Comparison of ENCODE assay signal across 9 cellular contexts in the genomic region with DNA sequence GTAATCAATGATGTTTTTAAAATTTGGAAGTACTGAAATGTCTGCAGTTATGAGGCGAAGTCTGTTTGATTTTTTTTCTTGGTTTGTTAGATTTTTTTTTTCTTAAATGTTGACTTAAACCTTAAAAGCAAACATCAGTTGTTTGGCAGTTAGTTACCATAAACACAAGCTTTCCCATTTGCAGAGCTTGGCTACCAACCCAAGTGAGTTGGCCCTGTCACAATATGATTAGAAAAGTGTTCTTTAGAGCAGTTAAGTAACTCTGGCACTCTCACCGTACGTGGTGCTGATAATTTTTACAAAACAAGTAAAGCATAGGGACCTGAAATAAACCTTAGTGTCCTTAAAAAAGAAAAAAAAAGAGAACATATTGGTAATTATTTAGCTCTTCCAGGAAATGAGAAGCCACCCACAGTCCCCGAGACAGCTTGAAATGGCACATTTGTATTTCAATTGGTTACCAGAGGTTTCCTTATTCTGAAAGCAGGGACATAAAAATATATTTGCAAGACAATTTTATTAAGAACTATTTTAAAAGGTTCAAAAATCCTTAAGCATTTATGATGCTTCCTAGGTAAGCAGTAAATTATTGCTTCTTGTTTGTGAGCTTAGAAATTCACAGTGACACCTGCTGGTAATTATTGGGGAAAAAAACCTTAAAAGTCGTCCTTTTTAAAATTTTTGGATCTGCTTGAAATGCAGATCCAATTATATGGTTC. TPM values are rescaled to one million over a fixed set of nuclear protein-coding genes. Genes with fewer than 3 reads are reported as not detected.
A peak's percentile ranks its signal among the peaks of the same experiment; 100 is the strongest.
DNase-seq lines count a peak whose midpoint lies in the region; ATAC-seq and TF ChIP-seq lines count a peak whose summit lies in the region.
"Had no signal": no experiment of that assay in that cellular context is flagged by ENCODE, and none has a peak within 500 bp of the region (broad histone marks: within the 10 kb centered on the region; RNA-seq: fewer than 3 reads in every experiment).

No MANE protein-coding gene starts in this region.

- in situ Hi-C loops in brain microvascular endothelial cell (cut with HindIII; ENCODE audit: low pct_ligation_motif_present, low sequenced_read_pairs) = loop anchor here (5.0 kb wide), 1 partner anchor 441 kb away; no protein-coding TSS in a partner anchor
- in situ Hi-C loops in GM13976 (cut with MboI; ENCODE audit: low sequenced_read_pairs, unreplicated experiment) = loop anchor here (25.0 kb wide), 1 partner anchor 241 kb away; no protein-coding TSS in a partner anchor

- H3K4me3 Mint-ChIP-seq in CD4-positive, alpha-beta T cell = no peak overlapping the region

- no peak overlapping the region for H3K18ac ChIP-seq in mesenchymal stem cell (ENCODE audit: low read depth in 1 of 2, low read length in 2 of 2)

- H3K27me3 ChIP-seq in CD4-positive, alpha-beta T cell (ENCODE audit: control insufficient read depth, insufficient read depth, low read length) = peaks cover 42% of the 10 kb centered on the region
- H3K27me3 ChIP-seq in brain microvascular endothelial cell (replicated peaks) = no peaks in the 10 kb centered on the region
- H3K27me3 ChIP-seq in mesenchymal stem cell (ENCODE audit: control insufficient read depth in 1 of 2, insufficient read depth in 1 of 2, low read length in 2 of 2) = peaks cover 5 to 34% of the 10 kb centered on the region in 2 experiments

- peak; percentile 78 for TF ChIP-seq CTCF in CD4-positive, alpha-beta T cell (IDR thresholded peaks at IDR 0.05)
- TF ChIP-seq CTCF in brain microvascular endothelial cell (IDR thresholded peaks at IDR 0.05; ENCODE audit: low read depth, low read length, missing control alignments) = peak; percentile 13
- TF ChIP-seq CTCF in GM13976 (IDR thresholded peaks at IDR 0.05; ENCODE audit: borderline replicate concordance, control extremely low read depth, extremely low read depth, insufficient read depth, missing control alignments) = no peak

- no peak overlapping the region for H2BK15ac ChIP-seq in mesenchymal stem cell (ENCODE audit: low read depth, poor library complexity, severe bottlenecking)

- H3K27me3 Mint-ChIP-seq in CD4-positive, alpha-beta T cell = peaks cover 83% of the 10 kb centered on the region

- H3K36me3 Mint-ChIP-seq in CD4-positive, alpha-beta T cell (ENCODE audit: low read depth) = peaks cover 4% of the 10 kb centered on the region

- H2BK5ac ChIP-seq in mesenchymal stem cell (ENCODE audit: low read depth, low read length, poor library complexity, severe bottlenecking) = no peak overlapping the region

- no peak overlapping the region for H4K91ac ChIP-seq in mesenchymal stem cell (ENCODE audit: low read length)

- H3K4me2 ChIP-seq in mesenchymal stem cell (ENCODE audit: low read length, poor library complexity, severe bottlenecking) = no peak overlapping the region

- POLR2A ChIA-PET in CD4-positive, alpha-beta T cell (lab: Charles Lee) = interaction anchor here (1.2 to 1.4 kb wide), 3 partner anchors 37 to 442 kb away, joined by 5 to 10 read pairs (median 6); a partner anchor contains a TSS

- H3K9ac ChIP-seq in mesenchymal stem cell (ENCODE audit: low read length) = no peak overlapping the region

- H2AFZ ChIP-seq in mesenchymal stem cell (ENCODE audit: low read depth, low read length) = no peak overlapping the region

- no peaks in the 10 kb centered on the region for H3K79me1 ChIP-seq in mesenchymal stem cell (replicated peaks; ENCODE audit: low read length, poor library complexity, severe bottlenecking)

- H3K9me3 ChIP-seq in CD4-positive, alpha-beta T cell (ENCODE audit: control insufficient read depth, low read length) = no peaks in the 10 kb centered on the region
- no peaks in the 10 kb centered on the region for H3K9me3 ChIP-seq in mesenchymal stem cell (ENCODE audit: control insufficient read depth, low read length)

- H3K4me3 ChIP-seq in brain microvascular endothelial cell (ENCODE audit: low read depth, low read length) (no peak overlapping the region), mesenchymal stem cell (ENCODE audit: insufficient read depth in 1 of 2, low read depth in 1 of 2, low read length in 2 of 2) (no peak overlapping the region)

- H3K36me3 ChIP-seq in brain microvascular endothelial cell (replicated peaks) (no peaks in the 10 kb centered on the region), mesenchymal stem cell (ENCODE audit: control insufficient read depth in 1 of 2, insufficient read depth in 2 of 2, low read depth in 1 of 2, low read length in 2 of 2) (no peaks in the 10 kb centered on the region)

- CTCF ChIA-PET in CD4-positive, alpha-beta T cell (lab: Charles Lee) = interaction anchor here (0.9 to 1.9 kb wide), 8 partner anchors 11 to 443 kb away, joined by 3 to 6 read pairs (median 3); a partner anchor contains a TSS

- H3K9me3 Mint-ChIP-seq in CD4-positive, alpha-beta T cell = no peaks in the 10 kb centered on the region

- H2AK5ac ChIP-seq in mesenchymal stem cell (ENCODE audit: low read length, severe bottlenecking) = no peak overlapping the region

- WGBS in mesenchymal stem cell = 0% methylated on average over 1 of the region's 5 CpGs

- H2BK120ac ChIP-seq in mesenchymal stem cell (ENCODE audit: low read depth, low read length) = no peak overlapping the region

- peaks cover 12% of the 10 kb centered on the region for H3K4me1 ChIP-seq in mesenchymal stem cell (ENCODE audit: control insufficient read depth, insufficient read depth, low read depth, low read length)

- H3K14ac ChIP-seq in mesenchymal stem cell (ENCODE audit: low read length in 2 of 2) = no peak overlapping the region

- H3K4ac ChIP-seq in mesenchymal stem cell (ENCODE audit: low read depth in 1 of 2, low read length in 2 of 2) = no peak overlapping the region

- H4K8ac ChIP-seq in mesenchymal stem cell (ENCODE audit: low read length) = no peak overlapping the region

- DNase-seq in CD4-positive, alpha-beta T cell = no peak
- peak; percentile 21 for DNase-seq in LHCN-M2 (ENCODE audit: low read depth)
- DNase-seq in brain microvascular endothelial cell = no peak
- DNase-seq in mesenchymal stem cell = peak; percentile 42
- DNase-seq in GM13976 (ENCODE audit: low spot score) = no peak
- no peak for DNase-seq in NCI-H1092 (lab: John Stamatoyannopoulos, UW)
- DNase-seq: GOT3 had no signal

- ATAC-seq in CD4-positive, alpha-beta T cell (ENCODE audit: poor library complexity) = no peak
- ATAC-seq in GM18520 (IDR thresholded peaks at IDR 0.05; ENCODE audit: unreplicated experiment) (no peak), HG02763 (IDR thresholded peaks at IDR 0.05; ENCODE audit: unreplicated experiment) (no peak)

- H3K4me1 Mint-ChIP-seq in CD4-positive, alpha-beta T cell (ENCODE audit: low read depth) = peaks cover 18% of the 10 kb centered on the region

- H3K27ac Mint-ChIP-seq in CD4-positive, alpha-beta T cell = no peak overlapping the region

- no peak overlapping the region for H2BK12ac ChIP-seq in mesenchymal stem cell (ENCODE audit: low read length in 2 of 2)

- H3K27ac ChIP-seq in CD4-positive, alpha-beta T cell (ENCODE audit: low read depth, low read length) = no peak overlapping the region
- no peak overlapping the region for H3K27ac ChIP-seq in brain microvascular endothelial cell
- no peak overlapping the region for H3K27ac ChIP-seq in mesenchymal stem cell (ENCODE audit: low read length, poor library complexity, severe bottlenecking)

- intact Hi-C loops in CD4-positive, alpha-beta T cell (cut with DNase I, micrococcal nuclease) = loop anchor here (1.0 to 5.0 kb wide), 3 partner anchors 441 to 561 kb away; no protein-coding TSS in a partner anchor

- no peak overlapping the region for H3K23ac ChIP-seq in mesenchymal stem cell (ENCODE audit: low read length in 2 of 2)

RNA-seq across cellular contexts. Expression of a gene that starts 3.9 kb away (rescaled TPM):
- under 1 TPM; 0.08 to 0.30 TPM for total RNA-seq in CD4-positive, alpha-beta T cell
- not detected in 2 replicates for total RNA-seq in LHCN-M2 (2014; rRNA removed)
- not detected for polyA plus RNA-seq in LHCN-M2 (2012)
- polyA plus RNA-seq in mesenchymal stem cell (2013, experiment 1 of 2) = 0.29 TPM
- 0.25 TPM for polyA plus RNA-seq in mesenchymal stem cell (2013, experiment 2 of 2)

RNA-seq across cellular contexts. Expression of a gene that starts 37.4 kb away (rescaled TPM):
- 10 to 100 TPM; 34.6 to 35.7 TPM for total RNA-seq in CD4-positive, alpha-beta T cell
- 8.0 and 10.1 TPM in 2 replicates for total RNA-seq in LHCN-M2 (2014; rRNA removed)
- polyA plus RNA-seq in LHCN-M2 (2012) = 3.2 TPM
- 22.8 TPM for polyA plus RNA-seq in mesenchymal stem cell (2013, experiment 1 of 2)
- 21.7 TPM for polyA plus RNA-seq in mesenchymal stem cell (2013, experiment 2 of 2)

Comparison
In these comparisons a context has a peak if more than half of its experiments do, and no peak if none do; other contexts are left out.
1. DNase-seq: peak in LHCN-M2 (single experiment) and mesenchymal stem cell (single experiment); none in CD4-positive, alpha-beta T cell (0 of 10), brain microvascular endothelial cell (single experiment), GM13976 (single experiment) and NCI-H1092 (single experiment).